In genomic region chr21:39668369-39668768, GRCh38 we compare ENCODE assay signal across 37 cellular contexts. TPM values are rescaled to one million over a fixed set of nuclear protein-coding genes. Genes with fewer than 3 reads are reported as not detected.
"Had no signal": no experiment of that assay in that cellular context is flagged by ENCODE, and none has a peak within 500 bp of the region (broad histone marks: within the 10 kb centered on the region; RNA-seq: fewer than 3 reads in every experiment).

No MANE protein-coding gene starts in this region.

- DNase-seq: activated B cell treated with CpG ODN at 0.5 μM for 24 hours; activated CD4-positive, alpha-beta memory T cell treated with anti-CD3 and anti-CD28 coated beads for 36 hours; activated CD4-positive, alpha-beta T cell treated with anti-CD3 and anti-CD28 coated beads for 4 hours; activated CD4-positive, alpha-beta T cell treated with anti-CD3 and anti-CD28 coated beads, Interleukin-2, amount 50 U/mL, for 1 hour; activated CD4-positive, CD25-positive, alpha-beta regulatory T cell treated with anti-CD3 and anti-CD28 coated beads, Interleukin-2, amount 50 U/mL, for 72 hours; activated CD8-positive, alpha-beta memory T cell treated with anti-CD3 and anti-CD28 coated beads, Interleukin-2, amount 50 U/mL, for 4 hours; activated gamma-delta T cell treated with Interleukin-2 at 50 U/mL for 16 hours; activated naive CD4-positive, alpha-beta T cell treated with anti-CD3 and anti-CD28 coated beads for 36 hours; activated T-cell treated with anti-CD3 and anti-CD28 coated beads for 4 hours; activated T-cell treated with anti-CD3 and anti-CD28 coated beads, Interleukin-2, amount 50 U/mL, for 4 hours; adrenal gland; MM.1S; MV-4-11; NCI-H1092; NCI-H1436 treated with DMSO at 0.1 percent for 48 hours; NCI-H1694 treated with DMSO at 0.1 percent for 48 hours; NCI-H2029; NCI-H345; NCI-H510A; NCI-H526; NCI-H748 treated with DMSO at 0.1 percent for 48 hours; NK-92 treated with Interleukin-12 subunit alpha and Interleukin-12 subunit beta, amount 100 ng/mL, for 24 hours; PC-9; Right ventricle myocardium superior; SW 1271; T-helper 1 cell; T-helper 2 cell; T-helper 9 cell had no signal

- H3K27ac ChIP-seq: adrenal gland, cardiac muscle cell, PC-9, VCaP had no signal

- H3K4me1 Mint-ChIP-seq: activated B cell treated with CpG ODN at 0.5 μM for 24 hours; central memory CD8-positive, alpha-beta T cell had no signal

- FAIRE-seq: astrocyte, RCC 7860 had no signal

- H3K4me3 ChIP-seq: adrenal gland, cardiac muscle cell, PC-9 had no signal

- H3K27me3 Mint-ChIP-seq: activated CD4-positive, alpha-beta memory T cell treated with anti-CD3 and anti-CD28 coated beads for 36 hours had no signal

- H3K4me2 ChIP-seq: PC-9 had no signal

- H3K9me3 Mint-ChIP-seq: activated B cell treated with CpG ODN at 0.5 μM for 24 hours; activated CD4-positive, alpha-beta memory T cell treated with anti-CD3 and anti-CD28 coated beads for 36 hours; activated naive CD4-positive, alpha-beta T cell treated with anti-CD3 and anti-CD28 coated beads for 36 hours; activated naive CD4-positive, alpha-beta T cell treated with anti-CD3 and anti-CD28 coated beads, Interleukin-2, amount 50 U/mL, for 72 hours; activated T-cell treated with anti-CD3 and anti-CD28 coated beads, Interleukin-2, amount 50 U/mL, for 4 hours; activated T-helper 1 cell treated with anti-CD3 and anti-CD28 coated beads, Interleukin-12 subunit alpha, Interleukin-12 subunit beta, Interleukin-2, Interleukin-4 antibody, amounts not matched to agents 30 ng/mL and 10 ng/mL and 1 ng/mL, durations not matched to agents 14 hours and 24 hours and 36 hours had no signal

- ATAC-seq: activated naive CD4-positive, alpha-beta T cell treated with anti-CD3 and anti-CD28 coated beads, Interleukin-2, amount 50 U/mL, for 72 hours; activated T-cell treated with anti-CD3 and anti-CD28 coated beads, Interleukin-2, amount 50 U/mL, for 4 hours had no signal

- H3K4me1 ChIP-seq: adrenal gland had no signal

- H3K9me3 ChIP-seq: adrenal gland had no signal

- H3K4me3 Mint-ChIP-seq: activated B cell treated with CpG ODN at 0.5 μM for 24 hours; activated CD4-positive, alpha-beta memory T cell treated with anti-CD3 and anti-CD28 coated beads for 36 hours; activated naive CD4-positive, alpha-beta T cell treated with anti-CD3 and anti-CD28 coated beads for 36 hours; activated T-cell treated with anti-CD3 and anti-CD28 coated beads, Interleukin-2, amount 50 U/mL, for 4 hours; activated T-helper 1 cell treated with anti-CD3 and anti-CD28 coated beads, Interleukin-12 subunit alpha, Interleukin-12 subunit beta, Interleukin-2, Interleukin-4 antibody, amounts not matched to agents 30 ng/mL and 10 ng/mL and 1 ng/mL, durations not matched to agents 14 hours and 24 hours and 36 hours; brain; central memory CD8-positive, alpha-beta T cell had no signal

- H3K27ac Mint-ChIP-seq: activated B cell treated with CpG ODN at 0.5 μM for 24 hours; activated CD4-positive, alpha-beta memory T cell treated with anti-CD3 and anti-CD28 coated beads for 36 hours; activated naive CD4-positive, alpha-beta T cell treated with anti-CD3 and anti-CD28 coated beads for 36 hours; activated naive CD4-positive, alpha-beta T cell treated with anti-CD3 and anti-CD28 coated beads, Interleukin-2, amount 50 U/mL, for 72 hours; activated T-helper 1 cell treated with anti-CD3 and anti-CD28 coated beads, Interleukin-12 subunit alpha, Interleukin-12 subunit beta, Interleukin-2, Interleukin-4 antibody, amounts not matched to agents 30 ng/mL and 10 ng/mL and 1 ng/mL, durations not matched to agents 14 hours and 24 hours and 36 hours; brain had no signal

- H3K36me3 ChIP-seq: adrenal gland, cardiac muscle cell had no signal

- H3K27me3 ChIP-seq: adrenal gland, cardiac muscle cell had no signal

- H2AFZ ChIP-seq: PC-9 had no signal

- H3K36me3 Mint-ChIP-seq: activated CD4-positive, alpha-beta memory T cell treated with anti-CD3 and anti-CD28 coated beads for 36 hours; activated naive CD4-positive, alpha-beta T cell treated with anti-CD3 and anti-CD28 coated beads, Interleukin-2, amount 50 U/mL, for 72 hours had no signal

RNA-seq across cellular contexts. Expression of gene B3GALT5, which starts 55.6 kb away (rescaled TPM):
- total RNA-seq: activated B cell treated with CpG ODN at 0.5 μM for 24 hours; activated CD4-positive, alpha-beta memory T cell treated with anti-CD3 and anti-CD28 coated beads for 36 hours; activated naive CD4-positive, alpha-beta T cell treated with anti-CD3 and anti-CD28 coated beads for 36 hours; activated T-helper 1 cell treated with anti-CD3 and anti-CD28 coated beads, Interleukin-12 subunit alpha, Interleukin-12 subunit beta, Interleukin-2, Interleukin-4 antibody, amounts not matched to agents 30 ng/mL and 10 ng/mL and 1 ng/mL, durations not matched to agents 14 hours and 24 hours and 36 hours; OCI-LY7 had no signal
